1 cellular context compared by ENCODE assay signal in the genomic region with DNA sequence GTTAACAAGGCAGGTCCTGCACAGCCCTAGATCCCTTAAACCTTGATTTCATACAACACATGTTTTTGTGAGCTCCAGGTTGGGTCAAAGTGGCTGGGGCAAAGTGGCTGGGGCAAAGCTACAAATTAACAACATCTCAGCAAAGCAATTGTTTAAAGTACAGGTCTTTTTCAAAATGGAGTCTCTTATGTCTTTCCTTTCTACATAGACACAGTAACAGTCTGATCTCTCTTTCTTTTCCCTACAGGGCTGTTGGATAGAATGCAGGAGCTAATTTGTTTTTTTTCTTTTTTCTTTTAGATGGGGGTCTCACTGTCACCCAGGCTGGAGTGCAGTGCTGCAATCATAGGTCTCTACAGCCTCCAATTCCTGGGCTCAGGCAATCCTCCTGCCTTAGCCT.
TF ChIP-seq lines count a peak whose summit lies in the region.

No MANE protein-coding gene starts in this region.

TF ChIP-seq in GM12878, 131 proteins besides CTCF, POLR2A, EP300 and RAD21:
- TF ChIP-seq, protein P1, sequence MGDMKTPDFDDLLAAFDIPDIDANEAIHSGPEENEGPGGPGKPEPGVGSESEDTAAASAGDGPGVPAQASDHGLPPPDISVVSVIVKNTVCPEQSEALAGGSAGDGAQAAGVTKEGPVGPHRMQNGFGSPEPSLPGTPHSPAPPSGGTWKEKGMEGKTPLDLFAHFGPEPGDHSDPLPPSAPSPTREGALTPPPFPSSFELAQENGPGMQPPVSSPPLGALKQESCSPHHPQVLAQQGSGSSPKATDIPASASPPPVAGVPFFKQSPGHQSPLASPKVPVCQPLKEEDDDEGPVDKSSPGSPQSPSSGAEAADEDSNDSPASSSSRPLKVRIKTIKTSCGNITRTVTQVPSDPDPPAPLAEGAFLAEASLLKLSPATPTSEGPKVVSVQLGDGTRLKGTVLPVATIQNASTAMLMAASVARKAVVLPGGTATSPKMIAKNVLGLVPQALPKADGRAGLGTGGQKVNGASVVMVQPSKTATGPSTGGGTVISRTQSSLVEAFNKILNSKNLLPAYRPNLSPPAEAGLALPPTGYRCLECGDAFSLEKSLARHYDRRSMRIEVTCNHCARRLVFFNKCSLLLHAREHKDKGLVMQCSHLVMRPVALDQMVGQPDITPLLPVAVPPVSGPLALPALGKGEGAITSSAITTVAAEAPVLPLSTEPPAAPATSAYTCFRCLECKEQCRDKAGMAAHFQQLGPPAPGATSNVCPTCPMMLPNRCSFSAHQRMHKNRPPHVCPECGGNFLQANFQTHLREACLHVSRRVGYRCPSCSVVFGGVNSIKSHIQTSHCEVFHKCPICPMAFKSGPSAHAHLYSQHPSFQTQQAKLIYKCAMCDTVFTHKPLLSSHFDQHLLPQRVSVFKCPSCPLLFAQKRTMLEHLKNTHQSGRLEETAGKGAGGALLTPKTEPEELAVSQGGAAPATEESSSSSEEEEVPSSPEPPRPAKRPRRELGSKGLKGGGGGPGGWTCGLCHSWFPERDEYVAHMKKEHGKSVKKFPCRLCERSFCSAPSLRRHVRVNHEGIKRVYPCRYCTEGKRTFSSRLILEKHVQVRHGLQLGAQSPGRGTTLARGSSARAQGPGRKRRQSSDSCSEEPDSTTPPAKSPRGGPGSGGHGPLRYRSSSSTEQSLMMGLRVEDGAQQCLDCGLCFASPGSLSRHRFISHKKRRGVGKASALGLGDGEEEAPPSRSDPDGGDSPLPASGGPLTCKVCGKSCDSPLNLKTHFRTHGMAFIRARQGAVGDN (IDR thresholded peaks at IDR 0.05): peak; percentile 46; the same call in 1 of the 2 replicates
- TF ChIP-seq, protein P2, sequence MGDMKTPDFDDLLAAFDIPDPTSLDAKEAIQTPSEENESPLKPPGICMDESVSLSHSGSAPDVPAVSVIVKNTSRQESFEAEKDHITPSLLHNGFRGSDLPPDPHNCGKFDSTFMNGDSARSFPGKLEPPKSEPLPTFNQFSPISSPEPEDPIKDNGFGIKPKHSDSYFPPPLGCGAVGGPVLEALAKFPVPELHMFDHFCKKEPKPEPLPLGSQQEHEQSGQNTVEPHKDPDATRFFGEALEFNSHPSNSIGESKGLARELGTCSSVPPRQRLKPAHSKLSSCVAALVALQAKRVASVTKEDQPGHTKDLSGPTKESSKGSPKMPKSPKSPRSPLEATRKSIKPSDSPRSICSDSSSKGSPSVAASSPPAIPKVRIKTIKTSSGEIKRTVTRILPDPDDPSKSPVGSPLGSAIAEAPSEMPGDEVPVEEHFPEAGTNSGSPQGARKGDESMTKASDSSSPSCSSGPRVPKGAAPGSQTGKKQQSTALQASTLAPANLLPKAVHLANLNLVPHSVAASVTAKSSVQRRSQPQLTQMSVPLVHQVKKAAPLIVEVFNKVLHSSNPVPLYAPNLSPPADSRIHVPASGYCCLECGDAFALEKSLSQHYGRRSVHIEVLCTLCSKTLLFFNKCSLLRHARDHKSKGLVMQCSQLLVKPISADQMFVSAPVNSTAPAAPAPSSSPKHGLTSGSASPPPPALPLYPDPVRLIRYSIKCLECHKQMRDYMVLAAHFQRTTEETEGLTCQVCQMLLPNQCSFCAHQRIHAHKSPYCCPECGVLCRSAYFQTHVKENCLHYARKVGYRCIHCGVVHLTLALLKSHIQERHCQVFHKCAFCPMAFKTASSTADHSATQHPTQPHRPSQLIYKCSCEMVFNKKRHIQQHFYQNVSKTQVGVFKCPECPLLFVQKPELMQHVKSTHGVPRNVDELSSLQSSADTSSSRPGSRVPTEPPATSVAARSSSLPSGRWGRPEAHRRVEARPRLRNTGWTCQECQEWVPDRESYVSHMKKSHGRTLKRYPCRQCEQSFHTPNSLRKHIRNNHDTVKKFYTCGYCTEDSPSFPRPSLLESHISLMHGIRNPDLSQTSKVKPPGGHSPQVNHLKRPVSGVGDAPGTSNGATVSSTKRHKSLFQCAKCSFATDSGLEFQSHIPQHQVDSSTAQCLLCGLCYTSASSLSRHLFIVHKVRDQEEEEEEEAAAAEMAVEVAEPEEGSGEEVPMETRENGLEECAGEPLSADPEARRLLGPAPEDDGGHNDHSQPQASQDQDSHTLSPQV (IDR thresholded peaks at IDR 0.05): peak; percentile 94
